In genomic region chr17:64017381-64017980, GRCh38 we compare ENCODE assay signal across 10 cellular contexts. TPM values are rescaled to one million over a fixed set of nuclear protein-coding genes. Genes with fewer than 3 reads are reported as not detected.
A peak's percentile ranks its signal among the peaks of the same experiment; 100 is the strongest.
DNase-seq lines count a peak whose midpoint lies in the region; ATAC-seq and TF ChIP-seq lines count a peak whose summit lies in the region.
"Had no signal": no experiment of that assay in that cellular context is flagged by ENCODE, and none has a peak within 500 bp of the region (broad histone marks: within the 10 kb centered on the region; RNA-seq: fewer than 3 reads in every experiment).

No MANE protein-coding gene starts in this region.

- 82 to 85% methylated on average over 2 of the region's 2 CpGs for WGBS in tibial nerve, 2 donors

- H3K4me1 ChIP-seq in OCI-LY1 (ENCODE audit: insufficient read depth, low read length, severe bottlenecking): peaks cover 77% of the 10 kb centered on the region
- H3K4me1 ChIP-seq in tibial nerve: peaks cover 0 to 14% (median 3%) of the 10 kb centered on the region in 4 donors

- no peaks in the 10 kb centered on the region for H3K9me3 Mint-ChIP-seq in activated naive CD4-positive, alpha-beta T cell treated with anti-CD3 and anti-CD28 coated beads, Interleukin-2, amount 10 ng/mL, durations not matched to agents 7 days and 5 days
- H3K9me3 Mint-ChIP-seq in effector memory CD8-positive, alpha-beta T cell: no peaks in the 10 kb centered on the region
- H3K9me3 Mint-ChIP-seq in stimulated activated naive B cell treated with anti-CD40 and anti-IgM and Interleukin-4, amounts not matched to agents 10 μg/mL and 1 μg/mL and 100 μg/mL, for 72 hours: no peaks in the 10 kb centered on the region

- H3K36me3 ChIP-seq in OCI-LY1 (ENCODE audit: insufficient read depth, low read length): no peaks in the 10 kb centered on the region; the same call in 1 of the 2 replicates
- H3K36me3 ChIP-seq in tibial nerve: no peaks in the 10 kb centered on the region
- H3K36me3 ChIP-seq: neutrophil had no signal

- no peak for DNase-seq in activated naive CD4-positive, alpha-beta T cell treated with anti-CD3 and anti-CD28 coated beads, Interleukin-2, amount 10 ng/mL, durations not matched to agents 7 days and 5 days
- no peak for DNase-seq in activated naive CD4-positive, alpha-beta T cell (lab: John Stamatoyannopoulos, UW)
- no peak for DNase-seq in effector memory CD8-positive, alpha-beta T cell
- DNase-seq in stimulated activated naive B cell treated with anti-CD40 and anti-IgM and Interleukin-4, amounts not matched to agents 10 μg/mL and 1 μg/mL and 100 μg/mL, for 72 hours: no peak
- no peak for DNase-seq in NK-92 treated with Interleukin-12 subunit alpha and Interleukin-12 subunit beta, amount 100 ng/mL, for 24 hours (lab: John Stamatoyannopoulos, UW)
- DNase-seq in GM20000 (ENCODE audit: low spot score): no peak
- DNase-seq in tibial nerve (ENCODE audit: low spot score in 2 of 2): no peak
- DNase-seq: stimulated activated CD4-positive, alpha-beta T cell treated with anti-CD3 and anti-CD28 coated beads, Interleukin-4, amount 100 ng/mL, for 4 hours had no signal

- H3K9me2 ChIP-seq in OCI-LY1 (ENCODE audit: low read depth, low read length): no peaks in the 10 kb centered on the region

- H3K27ac Mint-ChIP-seq in activated naive CD4-positive, alpha-beta T cell treated with anti-CD3 and anti-CD28 coated beads, Interleukin-2, amount 10 ng/mL, durations not matched to agents 7 days and 5 days: peak overlapping the region; percentile 100
- peak overlapping the region; percentile 98 to 100 for H3K27ac Mint-ChIP-seq in effector memory CD8-positive, alpha-beta T cell
- H3K27ac Mint-ChIP-seq in stimulated activated naive B cell treated with anti-CD40 and anti-IgM and Interleukin-4, amounts not matched to agents 10 μg/mL and 1 μg/mL and 100 μg/mL, for 72 hours: peak overlapping the region; percentile 90

- peak overlapping the region; percentile 87 for H3K4me2 ChIP-seq in OCI-LY1 (ENCODE audit: low read length)

- H3K27ac ChIP-seq in OCI-LY1 (ENCODE audit: low read depth, low read length, poor library complexity, severe bottlenecking): peak overlapping the region; percentile 73
- no peak overlapping the region for H3K27ac ChIP-seq in tibial nerve
- H3K27ac ChIP-seq: neutrophil had no signal

- no peak for TF ChIP-seq EP300 in tibial nerve (IDR thresholded peaks at IDR 0.05)

- H4K20me1 ChIP-seq in OCI-LY1 (ENCODE audit: insufficient read depth, low read length): no peaks in the 10 kb centered on the region

- no peak overlapping the region for H3K9ac ChIP-seq in OCI-LY1 (ENCODE audit: low read length)

- CTCF ChIA-PET in activated naive CD4-positive, alpha-beta T cell treated with anti-CD3 and anti-CD28 coated beads, Interleukin-2, amount 10 ng/mL, durations not matched to agents 7 days and 5 days (lab: Charles Lee): interaction anchor here (1.1 to 4.2 kb wide), 8 partner anchors 8 to 116 kb away, joined by 5 to 26 read pairs (median 12); no protein-coding TSS in a partner anchor

- H3K4me1 Mint-ChIP-seq in activated naive CD4-positive, alpha-beta T cell treated with anti-CD3 and anti-CD28 coated beads, Interleukin-2, amount 10 ng/mL, durations not matched to agents 7 days and 5 days: peaks cover 72% of the 10 kb centered on the region
- H3K4me1 Mint-ChIP-seq in effector memory CD8-positive, alpha-beta T cell (ENCODE audit: low read depth in 2 of 2): peaks cover 46 to 69% of the 10 kb centered on the region in 2 donors
- peaks cover 35 to 71% of the 10 kb centered on the region in 2 donors for H3K4me1 Mint-ChIP-seq in stimulated activated naive B cell treated with anti-CD40 and anti-IgM and Interleukin-4, amounts not matched to agents 10 μg/mL and 1 μg/mL and 100 μg/mL, for 72 hours

- peaks cover 50% of the 10 kb centered on the region for H3K79me2 ChIP-seq in OCI-LY1 (ENCODE audit: insufficient read depth, low read length)

- peak overlapping the region; percentile 97 for H3K4me3 Mint-ChIP-seq in activated naive CD4-positive, alpha-beta T cell treated with anti-CD3 and anti-CD28 coated beads, Interleukin-2, amount 10 ng/mL, durations not matched to agents 7 days and 5 days
- H3K4me3 Mint-ChIP-seq in effector memory CD8-positive, alpha-beta T cell: peak overlapping the region; percentile 91 to 92
- H3K4me3 Mint-ChIP-seq in stimulated activated naive B cell treated with anti-CD40 and anti-IgM and Interleukin-4, amounts not matched to agents 10 μg/mL and 1 μg/mL and 100 μg/mL, for 72 hours: peak overlapping the region; percentile 62 to 78

- H3K27me3 ChIP-seq in OCI-LY1 (ENCODE audit: insufficient read depth, low read length) (no peaks in the 10 kb centered on the region), tibial nerve (no peaks in the 10 kb centered on the region)
- H3K27me3 ChIP-seq: neutrophil had no signal

- H2AFZ ChIP-seq in OCI-LY1 (ENCODE audit: low read length): no peak overlapping the region

- no peak for TF ChIP-seq POLR2A in tibial nerve (IDR thresholded peaks at IDR 0.05)

- H3K36me3 Mint-ChIP-seq in activated naive CD4-positive, alpha-beta T cell treated with anti-CD3 and anti-CD28 coated beads, Interleukin-2, amount 10 ng/mL, durations not matched to agents 7 days and 5 days: peaks cover 33% of the 10 kb centered on the region
- peaks cover 49% of the 10 kb centered on the region for H3K36me3 Mint-ChIP-seq in effector memory CD8-positive, alpha-beta T cell (ENCODE audit: insufficient read depth)
- H3K36me3 Mint-ChIP-seq in stimulated activated naive B cell treated with anti-CD40 and anti-IgM and Interleukin-4, amounts not matched to agents 10 μg/mL and 1 μg/mL and 100 μg/mL, for 72 hours: peaks cover 3 to 4% of the 10 kb centered on the region in 2 donors

- H3K9me3 ChIP-seq in OCI-LY1 (ENCODE audit: low read length): no peaks in the 10 kb centered on the region
- no peaks in the 10 kb centered on the region for H3K9me3 ChIP-seq in tibial nerve
- H3K9me3 ChIP-seq: neutrophil had no signal

- H3F3A ChIP-seq in OCI-LY1 (ENCODE audit: insufficient read depth, low read length): 0 out of 2 replicates have a peak, but pooled peaks cover 11% of the 10 kb centered on the region

- ATAC-seq in effector memory CD8-positive, alpha-beta T cell (replicated peaks): no peak
- ATAC-seq in stimulated activated naive B cell treated with anti-CD40 and anti-IgM and Interleukin-4, amounts not matched to agents 10 μg/mL and 1 μg/mL and 100 μg/mL, for 72 hours (replicated peaks): no peak

- no peaks in the 10 kb centered on the region for H3K27me3 Mint-ChIP-seq in activated naive CD4-positive, alpha-beta T cell treated with anti-CD3 and anti-CD28 coated beads, Interleukin-2, amount 10 ng/mL, durations not matched to agents 7 days and 5 days
- no peaks in the 10 kb centered on the region for H3K27me3 Mint-ChIP-seq in effector memory CD8-positive, alpha-beta T cell
- no peaks in the 10 kb centered on the region for H3K27me3 Mint-ChIP-seq in stimulated activated naive B cell treated with anti-CD40 and anti-IgM and Interleukin-4, amounts not matched to agents 10 μg/mL and 1 μg/mL and 100 μg/mL, for 72 hours

- H3K4me3 ChIP-seq in OCI-LY1 (ENCODE audit: low read depth, low read length, poor library complexity, severe bottlenecking) (peak overlapping the region; percentile 75), tibial nerve (no peak overlapping the region)

- TF ChIP-seq CTCF in OCI-LY1 (IDR thresholded peaks at IDR 0.05; ENCODE audit: low read length) (no peak; the same call in 1 of the 2 replicates), GM20000 (IDR thresholded peaks at IDR 0.05; ENCODE audit: extremely low read depth, missing control alignments) (no peak), tibial nerve (IDR thresholded peaks at IDR 0.05) (peak in 1 of 5 experiments; percentile 17)

RNA-seq across cellular contexts. Expression of gene ICAM2, which starts 3.0 kb away (rescaled TPM):
- total RNA-seq in tibial nerve: 10 to 100 TPM; 18.0 to 95.1 (median 36.3) TPM

RNA-seq across cellular contexts. Expression of gene PRR29, which starts 19.3 kb away (rescaled TPM):
- 1 to 10 TPM in 1 of 4 donors, under 1 TPM in 2, not detected in 1; 0.20 to 1.3 (median 0.63) TPM for total RNA-seq in tibial nerve

RNA-seq across cellular contexts. Expression of gene SCN4A, which starts 44.8 kb away (rescaled TPM):
- total RNA-seq in tibial nerve: 1 to 10 TPM in 2 of 4 donors, under 1 TPM in 2; 0.21 to 2.4 (median 1.1) TPM
